In genomic region chr2:117698287-117698686, GRCh38 we compare ENCODE assay signal across 28 cellular contexts.
"Had no signal": no experiment of that assay in that cellular context is flagged by ENCODE, and none has a peak within 500 bp of the region (broad histone marks: within the 10 kb centered on the region; RNA-seq: fewer than 3 reads in every experiment).

No MANE protein-coding gene starts in this region.

- H3K27me3 ChIP-seq: left lung, ovary, right atrium auricular region, right lobe of liver, stomach, testis, thyroid gland, transverse colon, upper lobe of left lung, vagina had no signal

- H3K4me3 ChIP-seq: left lung, lower lobe of right lung, ovary, right atrium auricular region, right lobe of liver, smooth muscle cell, stomach, testis, thyroid gland, transverse colon, upper lobe of left lung, vagina had no signal

- H3K4me3 Mint-ChIP-seq: immature natural killer cell; mesothelial cell of epicardium; naive B cell; natural killer cell; nephron progenitor cell; stimulated activated naive B cell treated with anti-CD40 and anti-IgM and Interleukin-4, amounts not matched to agents 10 μg/mL and 1 μg/mL and 100 μg/mL, for 72 hours had no signal

- ATAC-seq: left colon; left lung; lower lobe of right lung; natural killer cell; right lobe of liver; stimulated activated naive B cell treated with anti-CD40 and anti-IgM and Interleukin-4, amounts not matched to agents 10 μg/mL and 1 μg/mL and 100 μg/mL, for 72 hours; stimulated activated naive CD8-positive, alpha-beta T cell treated with anti-CD3 and anti-CD28 coated beads, Interleukin-15, Interleukin-2, amounts not matched to agents 100 U/mL and 50 U/mL, for 24 hours had no signal

- H3K27ac ChIP-seq: left lung, lower lobe of right lung, ovary, right atrium auricular region, right lobe of liver, stomach, testis, thyroid gland, transverse colon, upper lobe of left lung, vagina had no signal

- DNase-seq: hypothalamus; immature natural killer cell; kidney; left colon; left lung; lower lobe of right lung; mammary epithelial cell; mesenchymal stem cell; naive B cell; natural killer cell; nephron progenitor cell; ovary; right lobe of liver; stimulated activated CD4-positive, alpha-beta T cell treated with anti-CD3 and anti-CD28 coated beads, Interleukin-1b, Interleukin-23, amount 100 ng/mL, for 48 hours; stimulated activated CD4-positive, alpha-beta T cell treated with anti-CD3 and anti-CD28 coated beads, Interleukin-4, amount 100 ng/mL, for 1 hour; stimulated activated naive B cell treated with anti-CD40 and anti-IgM and Interleukin-4, amounts not matched to agents 10 μg/mL and 1 μg/mL and 100 μg/mL, for 72 hours; stimulated activated naive CD8-positive, alpha-beta T cell treated with anti-CD3 and anti-CD28 coated beads, Interleukin-15, Interleukin-2, amounts not matched to agents 100 U/mL and 50 U/mL, for 24 hours; stomach; testis; thyroid gland; transverse colon; upper lobe of left lung had no signal

- H3K27me3 Mint-ChIP-seq: progenitor cell of endocrine pancreas; stimulated activated naive B cell treated with anti-CD40 and anti-IgM and Interleukin-4, amounts not matched to agents 10 μg/mL and 1 μg/mL and 100 μg/mL, for 72 hours had no signal

- H3K36me3 ChIP-seq: left lung, lower lobe of right lung, ovary, right atrium auricular region, right lobe of liver, stomach, thyroid gland, transverse colon, upper lobe of left lung, vagina had no signal

- H3K4me1 Mint-ChIP-seq: immature natural killer cell; mesothelial cell of epicardium; naive B cell; natural killer cell; nephron progenitor cell; stimulated activated naive B cell treated with anti-CD40 and anti-IgM and Interleukin-4, amounts not matched to agents 10 μg/mL and 1 μg/mL and 100 μg/mL, for 72 hours had no signal

- H3K27ac Mint-ChIP-seq: immature natural killer cell; mesothelial cell of epicardium; naive B cell; natural killer cell; nephron progenitor cell; progenitor cell of endocrine pancreas; stimulated activated naive B cell treated with anti-CD40 and anti-IgM and Interleukin-4, amounts not matched to agents 10 μg/mL and 1 μg/mL and 100 μg/mL, for 72 hours had no signal

- H3K9me3 Mint-ChIP-seq: mesothelial cell of epicardium, natural killer cell, nephron progenitor cell had no signal

- H3K9me3 ChIP-seq: left lung, lower lobe of right lung, ovary, right atrium auricular region, right lobe of liver, stomach, testis, thyroid gland, transverse colon, upper lobe of left lung, vagina had no signal

- H3K36me3 Mint-ChIP-seq: immature natural killer cell; mesothelial cell of epicardium; naive B cell; natural killer cell; stimulated activated naive B cell treated with anti-CD40 and anti-IgM and Interleukin-4, amounts not matched to agents 10 μg/mL and 1 μg/mL and 100 μg/mL, for 72 hours had no signal

- FAIRE-seq: islet of Langerhans, kidney had no signal

- H3K4me1 ChIP-seq: left lung, lower lobe of right lung, right atrium auricular region, right lobe of liver, stomach, testis, thyroid gland, transverse colon, upper lobe of left lung, vagina had no signal
